1 cellular context compared by ENCODE assay signal in the genomic region with DNA sequence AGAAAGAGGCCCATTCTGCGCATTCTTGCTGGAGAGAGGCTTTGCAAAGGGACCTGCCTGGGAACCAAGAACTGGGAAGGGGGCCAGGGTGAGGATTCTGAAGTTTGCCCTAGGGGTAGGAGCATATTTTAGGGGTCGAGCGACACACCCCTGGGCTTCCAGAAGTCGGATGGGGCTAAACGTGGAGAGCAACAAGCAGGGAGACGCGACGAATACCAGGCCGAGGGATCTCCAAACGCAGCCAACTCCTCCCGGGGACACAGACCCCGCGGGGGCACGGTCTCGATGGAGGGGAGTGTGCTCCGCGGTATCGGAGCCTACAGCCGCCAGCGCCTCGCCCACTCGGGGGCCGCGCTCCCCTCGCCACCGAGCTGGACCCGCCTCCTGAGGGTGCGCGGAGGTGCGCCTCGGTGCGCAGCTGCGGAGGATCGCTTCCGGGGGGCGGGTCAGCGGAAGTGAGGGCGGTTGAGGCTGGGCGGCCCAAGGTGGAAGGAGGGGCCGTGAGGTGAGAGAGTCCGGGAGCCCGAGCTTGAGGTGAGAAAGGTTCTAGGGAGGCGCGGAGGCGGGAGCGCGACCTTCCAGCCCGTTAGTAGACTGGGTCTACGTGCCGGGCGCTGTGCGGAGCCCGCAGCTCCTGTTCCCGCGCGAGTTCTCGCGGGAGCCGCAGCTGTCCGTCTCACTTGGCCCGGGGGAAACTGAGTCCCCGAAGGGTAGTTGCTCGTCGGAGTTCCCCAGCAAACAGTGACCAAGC.
TF ChIP-seq lines count a peak whose summit lies in the region.

Gene MTFR1L, plus strand, starts transcription at position 459 of the 751 bp plus-strand sequence. CDS start 3,151 bp downstream, outside the sequence.

TF ChIP-seq in HCT116, 20 proteins besides CTCF, POLR2A, EP300 and RAD21 (continued from another document):
- TF ChIP-seq CBX3 (IDR thresholded peaks at IDR 0.05; ENCODE audit: low read depth) (no peak), YY1 (IDR thresholded peaks at IDR 0.05; ENCODE audit: extremely low read depth, insufficient replicate concordance, low read depth, low read length) (peak; percentile 60), ELF1 (IDR thresholded peaks at IDR 0.05; ENCODE audit: borderline replicate concordance, low read depth) (no peak; the same call in 1 of the 2 replicates), TCF7L2 (IDR thresholded peaks at IDR 0.05; ENCODE audit: borderline replicate concordance, extremely low read depth, insufficient read depth, insufficient read length) (no peak), EZH2 (IDR thresholded peaks at IDR 0.05) (no peak), CEBPB (IDR thresholded peaks at IDR 0.05; ENCODE audit: low read depth) (no peak), SP1 (IDR thresholded peaks at IDR 0.05; ENCODE audit: low read depth) (no peak; the same call in 1 of the 2 replicates), ZFX (IDR thresholded peaks at IDR 0.05) (0 out of 2 replicates have a peak, but pooled peaks have one; percentile 3), SRF (IDR thresholded peaks at IDR 0.05; ENCODE audit: low read depth) (no peak), JUND (IDR thresholded peaks at IDR 0.05) (no peak), EZH2phosphoT487 (IDR thresholded peaks at IDR 0.05; ENCODE audit: borderline replicate concordance) (no peak)
- TF ChIP-seq, protein P1, sequence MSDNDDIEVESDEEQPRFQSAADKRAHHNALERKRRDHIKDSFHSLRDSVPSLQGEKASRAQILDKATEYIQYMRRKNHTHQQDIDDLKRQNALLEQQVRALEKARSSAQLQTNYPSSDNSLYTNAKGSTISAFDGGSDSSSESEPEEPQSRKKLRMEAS (IDR thresholded peaks at IDR 0.05) = peak; percentile 62; the same call in 1 of the 2 replicates
